Comparison of ENCODE assay signal across 15 cellular contexts in the genomic region with DNA sequence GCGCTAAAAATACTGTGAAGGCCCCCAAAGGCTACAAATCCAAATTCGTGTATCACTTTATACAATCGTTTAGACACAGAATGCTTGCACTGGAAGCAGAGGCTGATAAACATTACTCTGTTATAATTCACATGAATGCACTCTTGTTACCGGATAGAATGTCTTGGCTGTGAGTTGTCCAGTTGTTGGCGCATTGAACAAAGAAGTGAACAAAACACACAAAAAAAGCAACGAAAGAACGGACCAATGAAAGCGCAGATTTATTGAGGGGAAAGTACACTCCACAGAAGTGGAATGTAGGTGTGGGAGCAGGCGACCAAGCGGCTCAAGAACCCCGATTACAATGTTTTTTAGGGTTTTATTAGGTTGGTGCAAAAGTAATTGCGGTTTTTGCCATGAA. TPM values are rescaled to one million over a fixed set of nuclear protein-coding genes. Genes with fewer than 3 reads are reported as not detected.
DNase-seq lines count a peak whose midpoint lies in the region; ATAC-seq, FAIRE-seq and TF ChIP-seq lines count a peak whose summit lies in the region.
"Had no signal": no experiment of that assay in that cellular context is flagged by ENCODE, and none has a peak within 500 bp of the region (broad histone marks: within the 10 kb centered on the region; RNA-seq: fewer than 3 reads in every experiment).

No MANE protein-coding gene starts in this region.

- H3K4me3 ChIP-seq in HFF-Myc (replicated peaks; ENCODE audit: low read depth, low read length) (peak overlapping the region; percentile 58), astrocyte (ENCODE audit: insufficient read depth, low read depth, low read length) (no peak overlapping the region), smooth muscle cell (peak overlapping the region; percentile 97)

- peak overlapping the region; percentile 96 for H3K4me3 Mint-ChIP-seq in astrocyte (ENCODE audit: unreplicated experiment)

- H3K4me2 ChIP-seq in astrocyte (ENCODE audit: low read length) (peak overlapping the region; percentile 89), smooth muscle cell (no peak overlapping the region)

- H3K27me3 ChIP-seq in astrocyte (ENCODE audit: insufficient read depth, low read length) (no peaks in the 10 kb centered on the region), layer of hippocampus (ENCODE audit: control insufficient read depth, insufficient read depth, low read length) (no peaks in the 10 kb centered on the region), smooth muscle cell (ENCODE audit: low read depth) (no peaks in the 10 kb centered on the region)

- peaks cover 56% of the 10 kb centered on the region for H3K36me3 Mint-ChIP-seq in astrocyte (ENCODE audit: low read depth, unreplicated experiment)

- H4K20me1 ChIP-seq in astrocyte (ENCODE audit: insufficient read depth, low read length) (no peaks in the 10 kb centered on the region), smooth muscle cell (ENCODE audit: low read depth) (no peaks in the 10 kb centered on the region)

- H3K36me3 ChIP-seq in astrocyte (ENCODE audit: insufficient read depth, low read length) (peaks cover 2% of the 10 kb centered on the region), smooth muscle cell (ENCODE audit: low read depth) (peaks cover 7% of the 10 kb centered on the region)

- H3K9ac ChIP-seq in astrocyte (ENCODE audit: low read length) (no peak overlapping the region), smooth muscle cell (ENCODE audit: low read depth) (no peak overlapping the region)

- H2AFZ ChIP-seq in astrocyte (ENCODE audit: low read depth, low read length) (no peak overlapping the region), smooth muscle cell (ENCODE audit: low read depth) (no peak overlapping the region)

- DNase-seq in HFF-Myc (ENCODE audit: extremely low read depth, low read depth) (no peak), astrocyte (ENCODE audit: low read depth) (no peak), smooth muscle cell (lab: John Stamatoyannopoulos, UW; ENCODE audit: unreplicated experiment) (no peak), NOMO-1 treated with dmso at 0.1 percent for 144 hours (lab: John Stamatoyannopoulos, UW; ENCODE audit: unreplicated experiment) (no peak), Right ventricle myocardium inferior (ENCODE audit: missing footprints) (no peak), NCI-H345 (lab: John Stamatoyannopoulos, UW) (no peak), T-helper 1 cell (no peak)
- DNase-seq: KBM-7; NCI-H226; stimulated activated naive CD4-positive, alpha-beta T cell treated with Interleukin-2 at 50 U/mL for 16 hours had no signal

- 92% methylated on average over 12 of the region's 12 CpGs for WGBS in smooth muscle cell (ENCODE audit: low lambda C conversion rate)

- H3K9me3 ChIP-seq in astrocyte (ENCODE audit: insufficient read depth, low read depth, low read length) (peaks cover 43% of the 10 kb centered on the region), smooth muscle cell (replicated peaks; ENCODE audit: low read depth) (no peaks in the 10 kb centered on the region)

- TF ChIP-seq CTCF in HFF-Myc (IDR thresholded peaks at IDR 0.05; ENCODE audit: low read depth, low read length, missing control alignments) = no peak
- no peak for TF ChIP-seq CTCF in astrocyte (IDR thresholded peaks at IDR 0.05; ENCODE audit: insufficient read depth, low read depth, low read length)
- no peak for TF ChIP-seq CTCF in smooth muscle cell (IDR thresholded peaks at IDR 0.05; ENCODE audit: borderline replicate concordance, insufficient read depth, poor library complexity, severe bottlenecking)

- no peaks in the 10 kb centered on the region for H3F3A ChIP-seq in smooth muscle cell (ENCODE audit: low read depth)

- H3K4me1 Mint-ChIP-seq in astrocyte (ENCODE audit: low read depth, unreplicated experiment) = peaks cover 4% of the 10 kb centered on the region

- FAIRE-seq in astrocyte (lab: Jason Lieb, UNC) = no peak

- intact Hi-C loops in Right ventricle myocardium inferior (cut with DNase I) = no loop called here

- no peaks in the 10 kb centered on the region for H3K27me3 Mint-ChIP-seq in astrocyte (ENCODE audit: low read depth, unreplicated experiment)
- H3K27me3 Mint-ChIP-seq: activated CD8-positive, alpha-beta T cell treated with anti-CD3 and anti-CD28 coated beads for 36 hours had no signal

- H3K79me2 ChIP-seq in astrocyte (ENCODE audit: insufficient read depth, low read length) (no peaks in the 10 kb centered on the region), smooth muscle cell (ENCODE audit: low read depth) (peaks cover 19% of the 10 kb centered on the region)

- H3K9me3 Mint-ChIP-seq in astrocyte (ENCODE audit: unreplicated experiment) = peaks cover 26% of the 10 kb centered on the region

- H3K27ac ChIP-seq in astrocyte (ENCODE audit: low read depth, low read length) (no peak overlapping the region), layer of hippocampus (ENCODE audit: low read depth, low read length) (peak overlapping the region; percentile 35), smooth muscle cell (ENCODE audit: low read depth) (no peak overlapping the region)

- no peak for ATAC-seq in Right ventricle myocardium inferior

- H3K4me1 ChIP-seq in astrocyte (ENCODE audit: insufficient read depth, low read length) (peaks cover 4% of the 10 kb centered on the region), smooth muscle cell (ENCODE audit: low read depth) (no peaks in the 10 kb centered on the region)

- H3K27ac Mint-ChIP-seq in astrocyte (ENCODE audit: unreplicated experiment) = no peak overlapping the region

RNA-seq across cellular contexts. Expression of a gene that starts 0.5 kb away (rescaled TPM):
- total RNA-seq in astrocyte = 5.5 and 10.4 TPM in 2 replicates
- total RNA-seq in smooth muscle cell = 7.5 and 10.2 TPM in 2 replicates
- polyA plus RNA-seq in smooth muscle cell = 1.6 and 1.8 TPM in 2 replicates
- 11.0 TPM for total RNA-seq in Right ventricle myocardium inferior

RNA-seq across cellular contexts. Expression of a gene that starts 11.8 kb away (rescaled TPM):
- total RNA-seq in astrocyte (7.1 and 7.3 TPM in 2 replicates), smooth muscle cell (4.5 and 10.3 TPM in 2 replicates), Right ventricle myocardium inferior (9.3 TPM)
- 3.2 and 4.0 TPM in 2 replicates for polyA plus RNA-seq in smooth muscle cell

RNA-seq across cellular contexts. Expression of a gene that starts 19.3 kb away (rescaled TPM):
- 16.2 and 17.2 TPM in 2 replicates for total RNA-seq in astrocyte
- 9.8 and 12.0 TPM in 2 replicates for total RNA-seq in smooth muscle cell
- polyA plus RNA-seq in smooth muscle cell = 2.6 and 5.1 TPM in 2 replicates
- total RNA-seq in Right ventricle myocardium inferior = 9.5 TPM

RNA-seq across cellular contexts. Expression of a gene that starts 38.6 kb away (rescaled TPM):
- total RNA-seq in astrocyte (0.66 and 1.5 TPM in 2 replicates), smooth muscle cell (0.67 TPM in 1 of 2 replicates, not detected in the other), Right ventricle myocardium inferior (2.2 TPM)
- 2.0 and 2.1 TPM in 2 replicates for polyA plus RNA-seq in smooth muscle cell
- total RNA-seq: activated T-helper 1 cell treated with anti-CD3 and anti-CD28 coated beads, Interleukin-12 subunit alpha, Interleukin-12 subunit beta, Interleukin-2, Interleukin-4 antibody, amounts not matched to agents 30 ng/mL and 10 ng/mL and 1 ng/mL, durations not matched to agents 14 hours and 24 hours and 36 hours; SK-MEL-5; skeletal muscle tissue had no signal

RNA-seq across cellular contexts. Expression of a gene that starts 46.9 kb away (rescaled TPM):
- total RNA-seq in astrocyte (31.6 and 34.7 TPM in 2 replicates), smooth muscle cell (9.6 and 16.7 TPM in 2 replicates), Right ventricle myocardium inferior (12.7 TPM)
- 9.7 and 13.5 TPM in 2 replicates for polyA plus RNA-seq in smooth muscle cell
